ENCODE assay signal across 29 cellular contexts in genomic region chr2:117714761-117715160, GRCh38.
"Had no signal": no experiment of that assay in that cellular context is flagged by ENCODE, and none has a peak within 500 bp of the region (broad histone marks: within the 10 kb centered on the region; RNA-seq: fewer than 3 reads in every experiment).

No MANE protein-coding gene starts in this region.

- H3K4me1 ChIP-seq: ascending aorta, breast epithelium, esophagus muscularis mucosa, foreskin keratinocyte, gastrocnemius medialis, heart right ventricle had no signal

- H3K36me3 ChIP-seq: ascending aorta, breast epithelium, cardiac muscle cell, esophagus muscularis mucosa, gastrocnemius medialis, heart right ventricle had no signal

- H3K4me2 ChIP-seq: hepatocyte had no signal

- DNase-seq: activated CD4-positive, alpha-beta memory T cell treated with anti-CD3 and anti-CD28 coated beads for 36 hours; activated CD4-positive, alpha-beta T cell treated with anti-CD3 and anti-CD28 coated beads for 36 hours; activated CD4-positive, alpha-beta T cell treated with anti-CD3 and anti-CD28 coated beads, Interleukin-2, amount 10 ng/mL, durations not matched to agents 24 days and 14 days; activated CD4-positive, CD25-positive, alpha-beta regulatory T cell; activated CD4-positive, CD25-positive, alpha-beta regulatory T cell treated with anti-CD3 and anti-CD28 coated beads, Interleukin-2, amount 50 U/mL, for 72 hours; activated CD8-positive, alpha-beta memory T cell treated with anti-CD3 and anti-CD28 coated beads, Interleukin-2, amount 10 ng/mL, durations not matched to agents 7 days and 5 days; activated CD8-positive, alpha-beta memory T cell treated with anti-CD3 and anti-CD28 coated beads, Interleukin-2, amount 50 U/mL, for 4 hours; activated CD8-positive, alpha-beta T cell treated with anti-CD3 and anti-CD28 coated beads, Interleukin-2, amount 10 ng/mL, durations not matched to agents 7 days and 5 days; activated effector memory CD4-positive, alpha-beta T cell treated with anti-CD3 and anti-CD28 coated beads, Interleukin-2, amount 50 U/mL, for 16 hours; activated naive CD4-positive, alpha-beta T cell; activated naive CD4-positive, alpha-beta T cell treated with anti-CD3 and anti-CD28 coated beads, Interleukin-2, amount 10 ng/mL, durations not matched to agents 7 days and 5 days; activated naive CD8-positive, alpha-beta T cell treated with anti-CD3 and anti-CD28 coated beads, Interleukin-2, amount 10 ng/mL, durations not matched to agents 7 days and 5 days; activated T-cell treated with anti-CD3 and anti-CD28 coated beads, Interleukin-2, amount 50 U/mL, for 1 hour; activated T-cell treated with anti-CD3 and anti-CD28 coated beads, Interleukin-2, amount 50 U/mL, for 48 hours; cortex of kidney; dermis blood vessel endothelial cell; effector CD4-positive, alpha-beta T cell; effector memory CD8-positive, alpha-beta T cell; erythroblast; foreskin keratinocyte; gastrocnemius medialis; glutamatergic neuron; heart right ventricle; T-helper 2 cell had no signal

- H2AFZ ChIP-seq: hepatocyte had no signal

- H3K27me3 ChIP-seq: ascending aorta, breast epithelium, cardiac muscle cell, esophagus muscularis mucosa, foreskin keratinocyte, gastrocnemius medialis, hepatocyte had no signal

- H3K4me3 ChIP-seq: ascending aorta, breast epithelium, cardiac muscle cell, esophagus muscularis mucosa, gastrocnemius medialis, heart right ventricle, hepatocyte had no signal

- H3K9me3 ChIP-seq: ascending aorta, breast epithelium, esophagus muscularis mucosa, gastrocnemius medialis had no signal

- H3K27ac ChIP-seq: ascending aorta, breast epithelium, cardiac muscle cell, esophagus muscularis mucosa, foreskin keratinocyte, gastrocnemius medialis, heart right ventricle, hepatocyte had no signal

- H3K79me2 ChIP-seq: hepatocyte had no signal
